In genomic region chr22:48757581-48757980, GRCh38 we compare ENCODE assay signal across 18 cellular contexts.
DNase-seq lines count a peak whose midpoint lies in the region; ATAC-seq and TF ChIP-seq lines count a peak whose summit lies in the region.
"Had no signal": no experiment of that assay in that cellular context is flagged by ENCODE, and none has a peak within 500 bp of the region (broad histone marks: within the 10 kb centered on the region; RNA-seq: fewer than 3 reads in every experiment).

No MANE protein-coding gene starts in this region.

- no peak for TF ChIP-seq POLR2A in adrenal gland (IDR thresholded peaks at IDR 0.05)
- no peak for TF ChIP-seq POLR2A in right lobe of liver (IDR thresholded peaks at IDR 0.05)

- H3K36me3 ChIP-seq in adrenal gland (replicated peaks in 1 of 2) (no peaks in the 10 kb centered on the region), right lobe of liver (no peaks in the 10 kb centered on the region)
- H3K36me3 ChIP-seq: HAP-1 had no signal

- ATAC-seq in activated CD4-positive, CD25-positive, alpha-beta regulatory T cell treated with anti-CD3 and anti-CD28 coated beads, Interleukin-2, amount 50 U/mL, for 24 hours = no peak
- ATAC-seq in right lobe of liver = no peak
- ATAC-seq in HG03045 (IDR thresholded peaks at IDR 0.05; ENCODE audit: unreplicated experiment) = no peak
- no peak for ATAC-seq in GM19324 (IDR thresholded peaks at IDR 0.05; ENCODE audit: low FRiP score, unreplicated experiment)
- ATAC-seq: activated CD4-positive, alpha-beta T cell treated with anti-CD3 and anti-CD28 coated beads for 36 hours; activated naive CD8-positive, alpha-beta T cell treated with anti-CD3 and anti-CD28 coated beads, Interleukin-2, amount 50 U/mL, for 24 hours had no signal

- H3K4me1 ChIP-seq in adrenal gland (replicated peaks in 1 of 2) (no peaks in the 10 kb centered on the region), right lobe of liver (no peaks in the 10 kb centered on the region)
- H3K4me1 ChIP-seq: HAP-1 had no signal

- H3K9me3 ChIP-seq in adrenal gland (replicated peaks in 1 of 3) = no peaks in the 10 kb centered on the region
- H3K9me3 ChIP-seq in right lobe of liver = no peaks in the 10 kb centered on the region
- H3K9me3 ChIP-seq: HAP-1 had no signal

- H3K4me3 ChIP-seq in adrenal gland (no peak overlapping the region), right lobe of liver (no peak overlapping the region)
- H3K4me3 ChIP-seq: HAP-1 had no signal

- H3K27ac ChIP-seq in adrenal gland (no peak overlapping the region), right lobe of liver (no peak overlapping the region)
- H3K27ac ChIP-seq: 22Rv1, RWPE1 had no signal

- WGBS in adrenal gland, 4 donors = 58 to 78% (median 61%) methylated on average over 7 of the region's 7 CpGs
- 50% methylated on average over 1 of the region's 7 CpGs for WGBS in right lobe of liver (ENCODE audit: insufficient coverage, low coverage, low lambda C conversion rate, missing lambda C conversion rate)

- H3K27me3 ChIP-seq in adrenal gland (no peaks in the 10 kb centered on the region), right lobe of liver (no peaks in the 10 kb centered on the region)

- DNase-seq in activated CD4-positive, CD25-positive, alpha-beta regulatory T cell treated with anti-CD3 and anti-CD28 coated beads, Interleukin-2, amount 50 U/mL, for 72 hours = peak; percentile 9
- peak in 6 of 7 donors; percentile 5 to 34 (median 8) for DNase-seq in adrenal gland
- peak in 2 of 3 donors; percentile 21 to 35 for DNase-seq in right lobe of liver
- DNase-seq in stimulated activated CD8-positive, alpha-beta memory T cell treated with anti-CD3 and anti-CD28 coated beads, Interleukin-4, amount 100 ng/mL, for 48 hours = peak; percentile 7
- no peak for DNase-seq in NCI-H2171 treated with DMSO at 0.1 percent for 48 hours (lab: John Stamatoyannopoulos, UW)
- DNase-seq: activated CD4-positive, alpha-beta T cell treated with anti-CD3 and anti-CD28 coated beads for 36 hours; activated gamma-delta T cell; activated naive CD8-positive, alpha-beta T cell treated with anti-CD3 and anti-CD28 coated beads, Interleukin-2, amount 50 U/mL, for 24 hours; NCI-H1417 treated with DMSO at 0.1 percent for 48 hours; NCI-H2107; NCI-H524; T-helper 9 cell had no signal

- TF ChIP-seq CTCF in adrenal gland (IDR thresholded peaks at IDR 0.05) (no peak), right lobe of liver (IDR thresholded peaks at IDR 0.05) (no peak)

- intact Hi-C loops in adrenal gland (cut with DNase I) = no loop called here
- intact Hi-C loops in right lobe of liver (cut with DNase I) = no loop called here
